In the genomic region with DNA sequence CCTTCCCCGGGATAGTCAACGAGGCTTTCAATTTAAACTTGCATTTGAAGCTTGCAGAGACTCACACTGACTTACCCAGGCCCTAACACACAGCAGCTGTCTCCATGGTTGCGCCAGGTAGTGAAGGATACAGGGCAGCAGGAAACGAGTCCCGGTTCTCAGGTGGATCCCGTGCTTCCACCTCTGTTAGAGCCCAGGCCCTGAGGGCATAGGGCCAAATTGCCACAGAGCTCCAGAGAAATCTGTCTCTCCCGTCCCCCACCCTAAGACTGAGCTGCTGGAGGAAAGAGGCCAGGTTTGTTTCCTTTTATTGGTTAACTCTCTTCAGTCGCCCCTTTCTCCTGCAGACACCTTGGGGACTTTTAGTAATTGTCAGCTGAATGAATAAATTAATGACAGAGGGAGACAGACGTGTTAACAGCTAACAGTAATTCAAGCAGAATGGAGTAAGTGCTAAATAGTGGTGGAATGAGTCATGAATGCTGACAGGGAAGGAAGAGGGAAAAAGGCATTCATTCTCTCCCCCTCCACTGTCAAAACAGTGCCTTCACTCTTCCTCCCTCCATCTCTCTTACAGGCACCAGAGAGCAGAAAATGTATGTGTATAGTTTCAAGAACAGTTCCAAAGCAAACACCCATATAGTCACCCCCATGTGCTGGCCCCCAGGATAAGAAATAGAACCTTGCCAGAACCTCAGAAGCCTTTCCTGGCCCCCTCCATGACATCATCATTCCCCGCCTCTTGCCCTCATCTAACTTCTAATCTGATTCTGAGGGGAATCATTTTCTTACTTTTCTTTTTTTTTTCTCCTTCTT, we compare ENCODE assay signal across 1 cellular context.
TF ChIP-seq lines count a peak whose summit lies in the region.

No MANE protein-coding gene starts in this region.

TF ChIP-seq in K562, 482 proteins besides CTCF, POLR2A, EP300 and RAD21 (continued from another document and continues in another):
- TF ChIP-seq, protein P1, sequence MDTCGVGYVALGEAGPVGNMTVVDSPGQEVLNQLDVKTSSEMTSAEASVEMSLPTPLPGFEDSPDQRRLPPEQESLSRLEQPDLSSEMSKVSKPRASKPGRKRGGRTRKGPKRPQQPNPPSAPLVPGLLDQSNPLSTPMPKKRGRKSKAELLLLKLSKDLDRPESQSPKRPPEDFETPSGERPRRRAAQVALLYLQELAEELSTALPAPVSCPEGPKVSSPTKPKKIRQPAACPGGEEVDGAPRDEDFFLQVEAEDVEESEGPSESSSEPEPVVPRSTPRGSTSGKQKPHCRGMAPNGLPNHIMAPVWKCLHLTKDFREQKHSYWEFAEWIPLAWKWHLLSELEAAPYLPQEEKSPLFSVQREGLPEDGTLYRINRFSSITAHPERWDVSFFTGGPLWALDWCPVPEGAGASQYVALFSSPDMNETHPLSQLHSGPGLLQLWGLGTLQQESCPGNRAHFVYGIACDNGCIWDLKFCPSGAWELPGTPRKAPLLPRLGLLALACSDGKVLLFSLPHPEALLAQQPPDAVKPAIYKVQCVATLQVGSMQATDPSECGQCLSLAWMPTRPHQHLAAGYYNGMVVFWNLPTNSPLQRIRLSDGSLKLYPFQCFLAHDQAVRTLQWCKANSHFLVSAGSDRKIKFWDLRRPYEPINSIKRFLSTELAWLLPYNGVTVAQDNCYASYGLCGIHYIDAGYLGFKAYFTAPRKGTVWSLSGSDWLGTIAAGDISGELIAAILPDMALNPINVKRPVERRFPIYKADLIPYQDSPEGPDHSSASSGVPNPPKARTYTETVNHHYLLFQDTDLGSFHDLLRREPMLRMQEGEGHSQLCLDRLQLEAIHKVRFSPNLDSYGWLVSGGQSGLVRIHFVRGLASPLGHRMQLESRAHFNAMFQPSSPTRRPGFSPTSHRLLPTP (IDR thresholded peaks at IDR 0.05; ENCODE audit: borderline replicate concordance, extremely low read depth, insufficient read length) = no peak
- TF ChIP-seq SIN3A (IDR thresholded peaks at IDR 0.05; ENCODE audit: borderline replicate concordance in 2 of 2, control insufficient read depth in 1 of 2, low read depth in 2 of 2, low read length in 2 of 2) = no peak
- peak; percentile 51 for TF ChIP-seq ARID1B (IDR thresholded peaks at IDR 0.05)
- TF ChIP-seq, protein P2, sequence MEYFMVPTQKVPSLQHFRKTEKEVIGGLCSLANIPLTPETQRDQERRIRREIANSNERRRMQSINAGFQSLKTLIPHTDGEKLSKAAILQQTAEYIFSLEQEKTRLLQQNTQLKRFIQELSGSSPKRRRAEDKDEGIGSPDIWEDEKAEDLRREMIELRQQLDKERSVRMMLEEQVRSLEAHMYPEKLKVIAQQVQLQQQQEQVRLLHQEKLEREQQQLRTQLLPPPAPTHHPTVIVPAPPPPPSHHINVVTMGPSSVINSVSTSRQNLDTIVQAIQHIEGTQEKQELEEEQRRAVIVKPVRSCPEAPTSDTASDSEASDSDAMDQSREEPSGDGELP (CRISPR knock-in tag; IDR thresholded peaks at IDR 0.05; ENCODE audit: borderline replicate concordance) = no peak
- TF ChIP-seq ZNF146 (CRISPR knock-in tag; IDR thresholded peaks at IDR 0.05; ENCODE audit: unreplicated experiment) = no peak
- TF ChIP-seq CREB1 (IDR thresholded peaks at IDR 0.05) = 0 out of 2 replicates have a peak, but pooled peaks have one; percentile 37
- TF ChIP-seq CREB1 (CRISPR knock-in tag; IDR thresholded peaks at IDR 0.05) = no peak
- TF ChIP-seq RBBP5 (IDR thresholded peaks at IDR 0.05; ENCODE audit: borderline replicate concordance, insufficient read depth, low read length, poor library complexity, severe bottlenecking) = peak; percentile 30
- TF ChIP-seq ZNF311 (CRISPR knock-in tag; IDR thresholded peaks at IDR 0.05) = no peak
- no peak for TF ChIP-seq ZNF778 (CRISPR knock-in tag; IDR thresholded peaks at IDR 0.05)
- TF ChIP-seq ZSCAN29 (IDR thresholded peaks at IDR 0.05) = no peak
- no peak for TF ChIP-seq BRD9 (IDR thresholded peaks at IDR 0.05; ENCODE audit: low read depth, partially characterized antibody)
- no peak for TF ChIP-seq MCM5 (IDR thresholded peaks at IDR 0.05; ENCODE audit: low read depth)
- TF ChIP-seq NR2C2 (CRISPR knock-in tag; IDR thresholded peaks at IDR 0.05) = no peak
- no peak for TF ChIP-seq NR2C2 (tag; IDR thresholded peaks at IDR 0.05)
- TF ChIP-seq NFRKB (IDR thresholded peaks at IDR 0.05; ENCODE audit: low read depth) = no peak
- TF ChIP-seq YY1 (IDR thresholded peaks at IDR 0.05; ENCODE audit: borderline replicate concordance in 1 of 3, control insufficient read depth in 1 of 3, extremely low read depth in 1 of 3, insufficient read depth in 3 of 3, insufficient read length in 1 of 3, insufficient replicate concordance in 2 of 3, low read depth in 1 of 3, low read length in 2 of 3) = no peak
- peak; percentile 71 for TF ChIP-seq MEIS2 (IDR thresholded peaks at IDR 0.05; ENCODE audit: partially characterized antibody)
- no peak for TF ChIP-seq ZNF668 (CRISPR knock-in tag; IDR thresholded peaks at IDR 0.05)
- TF ChIP-seq ZNF121 (CRISPR knock-in tag; conservative IDR thresholded peaks at IDR 0.05) = no peak
- no peak for TF ChIP-seq EWSR1 (IDR thresholded peaks at IDR 0.05; ENCODE audit: borderline replicate concordance, low read depth, partially characterized antibody)
- TF ChIP-seq IFI16 (CRISPR knock-in tag; IDR thresholded peaks at IDR 0.05) = no peak
- TF ChIP-seq ATF3 (IDR thresholded peaks at IDR 0.05) = peak; percentile 93
- TF ChIP-seq ATF3 (CRISPR knock-in tag; conservative IDR thresholded peaks at IDR 0.05) = no peak
- peak; percentile 81; the same call in 1 of the 2 replicates for TF ChIP-seq ATF7 (IDR thresholded peaks at IDR 0.05)
- TF ChIP-seq POLR2AphosphoS5 (IDR thresholded peaks at IDR 0.05; ENCODE audit: control insufficient read depth, insufficient read depth, low read depth, low read length) = no peak
- TF ChIP-seq ZC3H8 (IDR thresholded peaks at IDR 0.05) = no peak
- TF ChIP-seq CC2D1A (IDR thresholded peaks at IDR 0.05) = no peak
- no peak for TF ChIP-seq ZFX (CRISPR knock-in tag; IDR thresholded peaks at IDR 0.05)
- TF ChIP-seq PCBP1 (IDR thresholded peaks at IDR 0.05; ENCODE audit: low read depth, low read length, poor library complexity, severe bottlenecking) = no peak
- TF ChIP-seq PTBP1 (IDR thresholded peaks at IDR 0.05; ENCODE audit: low read depth, low read length) = no peak
- TF ChIP-seq GATA2 (CRISPR knock-in tag; IDR thresholded peaks at IDR 0.05) = no peak
- TF ChIP-seq U2AF2 (optimal IDR thresholded peaks at IDR 0.05; ENCODE audit: low read depth, low read length) = no peak
- TF ChIP-seq, protein P3, sequence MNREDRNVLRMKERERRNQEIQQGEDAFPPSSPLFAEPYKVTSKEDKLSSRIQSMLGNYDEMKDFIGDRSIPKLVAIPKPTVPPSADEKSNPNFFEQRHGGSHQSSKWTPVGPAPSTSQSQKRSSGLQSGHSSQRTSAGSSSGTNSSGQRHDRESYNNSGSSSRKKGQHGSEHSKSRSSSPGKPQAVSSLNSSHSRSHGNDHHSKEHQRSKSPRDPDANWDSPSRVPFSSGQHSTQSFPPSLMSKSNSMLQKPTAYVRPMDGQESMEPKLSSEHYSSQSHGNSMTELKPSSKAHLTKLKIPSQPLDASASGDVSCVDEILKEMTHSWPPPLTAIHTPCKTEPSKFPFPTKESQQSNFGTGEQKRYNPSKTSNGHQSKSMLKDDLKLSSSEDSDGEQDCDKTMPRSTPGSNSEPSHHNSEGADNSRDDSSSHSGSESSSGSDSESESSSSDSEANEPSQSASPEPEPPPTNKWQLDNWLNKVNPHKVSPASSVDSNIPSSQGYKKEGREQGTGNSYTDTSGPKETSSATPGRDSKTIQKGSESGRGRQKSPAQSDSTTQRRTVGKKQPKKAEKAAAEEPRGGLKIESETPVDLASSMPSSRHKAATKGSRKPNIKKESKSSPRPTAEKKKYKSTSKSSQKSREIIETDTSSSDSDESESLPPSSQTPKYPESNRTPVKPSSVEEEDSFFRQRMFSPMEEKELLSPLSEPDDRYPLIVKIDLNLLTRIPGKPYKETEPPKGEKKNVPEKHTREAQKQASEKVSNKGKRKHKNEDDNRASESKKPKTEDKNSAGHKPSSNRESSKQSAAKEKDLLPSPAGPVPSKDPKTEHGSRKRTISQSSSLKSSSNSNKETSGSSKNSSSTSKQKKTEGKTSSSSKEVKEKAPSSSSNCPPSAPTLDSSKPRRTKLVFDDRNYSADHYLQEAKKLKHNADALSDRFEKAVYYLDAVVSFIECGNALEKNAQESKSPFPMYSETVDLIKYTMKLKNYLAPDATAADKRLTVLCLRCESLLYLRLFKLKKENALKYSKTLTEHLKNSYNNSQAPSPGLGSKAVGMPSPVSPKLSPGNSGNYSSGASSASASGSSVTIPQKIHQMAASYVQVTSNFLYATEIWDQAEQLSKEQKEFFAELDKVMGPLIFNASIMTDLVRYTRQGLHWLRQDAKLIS (CRISPR knock-in tag; IDR thresholded peaks at IDR 0.05) = no peak
- no peak for TF ChIP-seq RBM34 (IDR thresholded peaks at IDR 0.05; ENCODE audit: borderline replicate concordance, insufficient read depth, low read length)
- no peak for TF ChIP-seq ZNF699 (CRISPR knock-in tag; IDR thresholded peaks at IDR 0.05; ENCODE audit: insufficient replicate concordance)
- TF ChIP-seq ZNF253 (CRISPR knock-in tag; conservative IDR thresholded peaks at IDR 0.05) = no peak
- no peak for TF ChIP-seq HEY1 (CRISPR knock-in tag; IDR thresholded peaks at IDR 0.05; ENCODE audit: borderline replicate concordance)
- TF ChIP-seq TRIM24 (IDR thresholded peaks at IDR 0.05) = peak; percentile 69 to 73
- TF ChIP-seq, protein P4, sequence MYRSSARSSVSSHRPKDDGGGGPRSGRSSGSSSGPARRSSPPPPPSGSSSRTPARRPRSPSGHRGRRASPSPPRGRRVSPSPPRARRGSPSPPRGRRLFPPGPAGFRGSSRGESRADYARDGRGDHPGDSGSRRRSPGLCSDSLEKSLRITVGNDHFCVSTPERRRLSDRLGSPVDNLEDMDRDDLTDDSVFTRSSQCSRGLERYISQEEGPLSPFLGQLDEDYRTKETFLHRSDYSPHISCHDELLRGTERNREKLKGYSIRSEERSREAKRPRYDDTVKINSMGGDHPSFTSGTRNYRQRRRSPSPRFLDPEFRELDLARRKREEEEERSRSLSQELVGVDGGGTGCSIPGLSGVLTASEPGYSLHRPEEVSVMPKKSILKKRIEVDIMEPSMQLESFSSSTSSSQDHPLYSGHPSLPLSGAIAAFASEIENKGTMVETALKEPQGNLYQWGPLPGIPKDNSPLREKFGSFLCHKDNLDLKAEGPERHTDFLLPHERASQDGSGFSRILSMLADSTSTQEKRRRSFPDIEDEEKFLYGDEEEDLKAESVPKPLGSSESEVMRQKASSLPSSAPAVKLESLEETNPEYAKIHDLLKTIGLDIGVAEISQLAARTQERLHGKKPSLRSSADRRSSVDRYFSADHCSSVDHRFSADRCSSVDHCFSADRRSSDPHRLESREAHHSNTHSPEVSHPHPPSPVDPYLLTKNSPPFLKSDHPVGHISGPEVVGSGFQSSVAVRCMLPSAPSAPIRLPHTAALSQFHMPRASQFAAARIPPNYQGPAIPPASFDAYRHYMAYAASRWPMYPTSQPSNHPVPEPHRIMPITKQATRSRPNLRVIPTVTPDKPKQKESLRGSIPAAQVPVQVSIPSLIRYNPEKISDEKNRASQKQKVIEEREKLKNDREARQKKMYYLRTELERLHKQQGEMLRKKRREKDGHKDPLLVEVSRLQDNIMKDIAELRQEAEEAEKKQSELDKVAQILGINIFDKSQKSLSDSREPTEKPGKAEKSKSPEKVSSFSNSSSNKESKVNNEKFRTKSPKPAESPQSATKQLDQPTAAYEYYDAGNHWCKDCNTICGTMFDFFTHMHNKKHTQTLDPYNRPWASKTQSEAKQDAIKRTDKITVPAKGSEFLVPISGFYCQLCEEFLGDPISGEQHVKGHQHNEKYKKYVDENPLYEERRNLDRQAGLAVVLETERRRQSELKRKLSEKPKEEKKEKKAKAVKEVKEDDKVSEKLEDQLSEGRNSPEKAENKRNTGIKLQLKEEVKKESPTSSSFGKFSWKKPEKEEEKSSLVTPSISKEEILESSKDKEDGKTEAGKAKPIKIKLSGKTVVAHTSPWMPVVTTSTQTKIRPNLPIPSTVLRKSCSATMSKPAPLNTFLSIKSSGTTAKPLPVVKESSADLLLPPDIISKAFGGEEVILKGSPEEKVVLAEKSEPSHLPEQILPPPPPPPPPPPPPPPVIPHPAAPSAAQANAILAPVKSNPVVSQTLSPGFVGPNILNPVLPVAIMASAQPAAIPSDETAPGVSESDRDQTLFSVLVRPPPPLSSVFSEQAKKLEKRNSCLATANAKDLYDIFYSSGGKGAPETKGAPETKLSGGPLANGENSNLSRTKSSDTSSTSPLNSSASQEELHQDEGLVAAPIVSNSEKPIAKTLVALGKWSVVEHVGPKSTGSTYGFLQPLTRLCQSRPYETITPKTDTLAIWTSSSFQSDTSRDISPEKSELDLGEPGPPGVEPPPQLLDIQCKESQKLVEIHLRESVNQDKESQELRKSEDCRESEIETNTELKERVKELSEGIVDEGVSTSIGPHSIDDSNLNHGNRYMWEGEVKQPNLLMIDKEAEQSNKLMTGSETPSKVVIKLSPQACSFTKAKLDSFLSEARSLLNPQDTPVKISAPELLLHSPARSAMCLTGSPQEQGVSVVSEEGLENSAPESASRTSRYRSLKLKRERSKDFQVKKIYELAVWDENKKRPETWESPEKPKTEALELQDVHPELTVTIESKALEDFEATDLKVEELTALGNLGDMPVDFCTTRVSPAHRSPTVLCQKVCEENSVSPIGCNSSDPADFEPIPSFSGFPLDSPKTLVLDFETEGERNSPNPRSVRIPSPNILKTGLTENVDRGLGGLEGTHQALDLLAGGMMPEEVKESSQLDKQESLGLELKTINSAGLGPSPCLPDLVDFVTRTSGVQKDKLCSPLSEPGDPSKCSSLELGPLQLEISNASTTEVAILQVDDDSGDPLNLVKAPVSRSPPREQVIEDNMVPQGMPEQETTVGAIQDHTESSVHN (IDR thresholded peaks at IDR 0.05; ENCODE audit: borderline replicate concordance in 1 of 2, low read depth in 1 of 2) = no peak
- no peak for TF ChIP-seq ZNF589 (CRISPR knock-in tag; IDR thresholded peaks at IDR 0.05; ENCODE audit: low read depth)
- no peak for TF ChIP-seq E2F3 (CRISPR knock-in tag; IDR thresholded peaks at IDR 0.05)
- no peak for TF ChIP-seq ZNF175 (CRISPR knock-in tag; IDR thresholded peaks at IDR 0.05; ENCODE audit: low read depth)
- no peak for TF ChIP-seq PATZ1 (CRISPR knock-in tag; IDR thresholded peaks at IDR 0.05; ENCODE audit: borderline replicate concordance)
